ENCODE assay signal across 13 cellular contexts in the genomic region with DNA sequence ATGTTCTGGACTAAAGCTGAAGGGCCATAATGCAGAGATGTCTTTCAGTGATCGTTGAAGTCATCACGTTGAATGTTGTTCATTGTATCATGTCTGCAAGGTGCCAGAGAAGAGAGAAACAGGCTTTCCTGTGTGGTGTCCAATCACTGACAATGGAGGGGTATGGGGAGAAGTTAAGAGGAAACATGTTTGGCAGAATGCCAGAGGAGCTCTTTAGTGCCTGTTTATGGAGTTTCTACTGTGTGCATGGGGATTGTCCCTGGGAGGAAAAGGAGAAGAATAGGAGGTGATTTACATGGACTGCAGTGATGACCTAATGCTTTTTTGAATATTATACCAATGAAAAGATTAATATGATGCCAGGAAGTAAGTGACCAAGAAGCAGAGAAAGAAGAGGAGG. TPM values are rescaled to one million over a fixed set of nuclear protein-coding genes. Genes with fewer than 3 reads are reported as not detected.
A peak's percentile ranks its signal among the peaks of the same experiment; 100 is the strongest.
DNase-seq lines count a peak whose midpoint lies in the region; ATAC-seq and TF ChIP-seq lines count a peak whose summit lies in the region.
"Had no signal": no experiment of that assay in that cellular context is flagged by ENCODE, and none has a peak within 500 bp of the region (broad histone marks: within the 10 kb centered on the region; RNA-seq: fewer than 3 reads in every experiment).

No MANE protein-coding gene starts in this region.

- H4K20me1 ChIP-seq in smooth muscle cell (ENCODE audit: low read depth), result peaks cover 20% of the 10 kb centered on the region

- CTCF ChIA-PET in activated naive CD4-positive, alpha-beta T cell treated with anti-CD3 and anti-CD28 coated beads for 36 hours (lab: Charles Lee), result interaction anchor here (0.6 kb wide), 1 partner anchor 18 kb away, joined by 4 read pairs; no protein-coding TSS in a partner anchor
- CTCF ChIA-PET in naive thymus-derived CD4-positive, alpha-beta T cell (lab: Charles Lee), result no interaction called here

- peak overlapping the region; percentile 2 for H3K27ac Mint-ChIP-seq in activated naive CD4-positive, alpha-beta T cell treated with anti-CD3 and anti-CD28 coated beads, Interleukin-2, amount 50 U/mL, for 24 hours
- no peak overlapping the region for H3K27ac Mint-ChIP-seq in activated naive CD4-positive, alpha-beta T cell treated with anti-CD3 and anti-CD28 coated beads for 36 hours
- H3K27ac Mint-ChIP-seq in T-helper 2 cell treated with Interferon-gamma antibody and Interleukin-4, amounts not matched to agents 5 μg/mL and 100 μg/mL, for 36 hours, result peak overlapping the region; percentile 1
- H3K27ac Mint-ChIP-seq in naive thymus-derived CD4-positive, alpha-beta T cell, result peak overlapping the region in 6 of 9 donors; percentile 10 to 58 (median 36)
- H3K27ac Mint-ChIP-seq in chondrocyte (ENCODE audit: unreplicated experiment), result no peak overlapping the region
- H3K27ac Mint-ChIP-seq: neural progenitor cell had no signal

- H3K4me3 Mint-ChIP-seq in activated naive CD4-positive, alpha-beta T cell treated with anti-CD3 and anti-CD28 coated beads, Interleukin-2, amount 50 U/mL, for 24 hours, result no peak overlapping the region
- no peak overlapping the region for H3K4me3 Mint-ChIP-seq in activated naive CD4-positive, alpha-beta T cell treated with anti-CD3 and anti-CD28 coated beads for 36 hours
- peak overlapping the region; percentile 1 for H3K4me3 Mint-ChIP-seq in T-helper 2 cell treated with Interferon-gamma antibody and Interleukin-4, amounts not matched to agents 5 μg/mL and 100 μg/mL, for 36 hours
- no peak overlapping the region for H3K4me3 Mint-ChIP-seq in naive thymus-derived CD4-positive, alpha-beta T cell
- H3K4me3 Mint-ChIP-seq in chondrocyte (ENCODE audit: unreplicated experiment), result no peak overlapping the region
- H3K4me3 Mint-ChIP-seq: neural progenitor cell had no signal

- H3K9me3 ChIP-seq in naive thymus-derived CD4-positive, alpha-beta T cell (ENCODE audit: control insufficient read depth in 2 of 3, low read length in 3 of 3), result no peaks in the 10 kb centered on the region
- no peaks in the 10 kb centered on the region for H3K9me3 ChIP-seq in smooth muscle cell (replicated peaks; ENCODE audit: low read depth)
- H3K9me3 ChIP-seq: vagina had no signal

- ATAC-seq in naive thymus-derived CD4-positive, alpha-beta T cell, result no peak
- no peak for ATAC-seq in activated CD4-positive, CD25-positive, alpha-beta regulatory T cell treated with anti-CD3 and anti-CD28 coated beads, Interleukin-2, amount 50 U/mL, for 24 hours
- ATAC-seq: foreskin keratinocyte had no signal

- H3K27me3 Mint-ChIP-seq in activated naive CD4-positive, alpha-beta T cell treated with anti-CD3 and anti-CD28 coated beads, Interleukin-2, amount 50 U/mL, for 24 hours, result no peaks in the 10 kb centered on the region
- H3K27me3 Mint-ChIP-seq in activated naive CD4-positive, alpha-beta T cell treated with anti-CD3 and anti-CD28 coated beads for 36 hours (ENCODE audit: low read depth), result no peaks in the 10 kb centered on the region
- no peaks in the 10 kb centered on the region for H3K27me3 Mint-ChIP-seq in T-helper 2 cell treated with Interferon-gamma antibody and Interleukin-4, amounts not matched to agents 5 μg/mL and 100 μg/mL, for 36 hours (ENCODE audit: low read depth)
- no peaks in the 10 kb centered on the region for H3K27me3 Mint-ChIP-seq in naive thymus-derived CD4-positive, alpha-beta T cell
- H3K27me3 Mint-ChIP-seq in chondrocyte (ENCODE audit: low read depth), result no peaks in the 10 kb centered on the region

- TF ChIP-seq CTCF in smooth muscle cell (IDR thresholded peaks at IDR 0.05; ENCODE audit: borderline replicate concordance, insufficient read depth, poor library complexity, severe bottlenecking) (no peak), chondrocyte (IDR thresholded peaks at IDR 0.05) (no peak)

- no peak overlapping the region for H3K9ac ChIP-seq in smooth muscle cell (ENCODE audit: low read depth)
- H3K9ac ChIP-seq: neural progenitor cell had no signal

- intact Hi-C loops in activated naive CD4-positive, alpha-beta T cell treated with anti-CD3 and anti-CD28 coated beads for 36 hours (cut with micrococcal nuclease), result no loop called here
- intact Hi-C loops in naive thymus-derived CD4-positive, alpha-beta T cell (cut with micrococcal nuclease), result loop anchor here in 1 of 2 donors (1.0 kb wide), 1 partner anchor 10 kb away; no protein-coding TSS in a partner anchor

- peaks cover 0 to 2% of the 10 kb centered on the region in 2 donors for H3K4me1 ChIP-seq in naive thymus-derived CD4-positive, alpha-beta T cell (ENCODE audit: control insufficient read depth in 2 of 2, insufficient read depth in 2 of 2, low read length in 2 of 2)
- H3K4me1 ChIP-seq in smooth muscle cell (ENCODE audit: low read depth), result no peaks in the 10 kb centered on the region
- H3K4me1 ChIP-seq: foreskin keratinocyte had no signal

- H3K4me2 ChIP-seq in smooth muscle cell, result no peak overlapping the region
- H3K4me2 ChIP-seq: neural progenitor cell had no signal

- no peak overlapping the region for H2AFZ ChIP-seq in smooth muscle cell (ENCODE audit: low read depth)
- H2AFZ ChIP-seq: neural progenitor cell had no signal

- H3K9me3 Mint-ChIP-seq in activated naive CD4-positive, alpha-beta T cell treated with anti-CD3 and anti-CD28 coated beads, Interleukin-2, amount 50 U/mL, for 24 hours, result no peaks in the 10 kb centered on the region
- peaks cover 2% of the 10 kb centered on the region for H3K9me3 Mint-ChIP-seq in activated naive CD4-positive, alpha-beta T cell treated with anti-CD3 and anti-CD28 coated beads for 36 hours
- H3K9me3 Mint-ChIP-seq in T-helper 2 cell treated with Interferon-gamma antibody and Interleukin-4, amounts not matched to agents 5 μg/mL and 100 μg/mL, for 36 hours, result no peaks in the 10 kb centered on the region
- no peaks in the 10 kb centered on the region for H3K9me3 Mint-ChIP-seq in naive thymus-derived CD4-positive, alpha-beta T cell
- H3K9me3 Mint-ChIP-seq in chondrocyte (ENCODE audit: low read depth), result no peaks in the 10 kb centered on the region
- H3K9me3 Mint-ChIP-seq: neural progenitor cell had no signal

- no peak overlapping the region for H3K4me3 ChIP-seq in naive thymus-derived CD4-positive, alpha-beta T cell (ENCODE audit: low read length)
- no peak overlapping the region for H3K4me3 ChIP-seq in smooth muscle cell
- H3K4me3 ChIP-seq: neural progenitor cell, vagina had no signal

- H3K79me2 ChIP-seq in smooth muscle cell (ENCODE audit: low read depth), result no peaks in the 10 kb centered on the region

- H3K36me3 ChIP-seq in naive thymus-derived CD4-positive, alpha-beta T cell (ENCODE audit: control insufficient read depth in 2 of 3, insufficient read depth in 3 of 3, low read length in 3 of 3), result peaks cover 0 to 8% (median 4%) of the 10 kb centered on the region in 3 experiments
- H3K36me3 ChIP-seq in smooth muscle cell (ENCODE audit: low read depth), result no peaks in the 10 kb centered on the region
- H3K36me3 ChIP-seq: neural progenitor cell had no signal

- peaks cover 25% of the 10 kb centered on the region for H3K4me1 Mint-ChIP-seq in activated naive CD4-positive, alpha-beta T cell treated with anti-CD3 and anti-CD28 coated beads, Interleukin-2, amount 50 U/mL, for 24 hours
- H3K4me1 Mint-ChIP-seq in activated naive CD4-positive, alpha-beta T cell treated with anti-CD3 and anti-CD28 coated beads for 36 hours (ENCODE audit: low read depth), result peaks cover 31% of the 10 kb centered on the region
- H3K4me1 Mint-ChIP-seq in T-helper 2 cell treated with Interferon-gamma antibody and Interleukin-4, amounts not matched to agents 5 μg/mL and 100 μg/mL, for 36 hours (ENCODE audit: low read depth), result peaks cover 31% of the 10 kb centered on the region
- peaks cover 11 to 43% (median 19%) of the 10 kb centered on the region in 7 donors for H3K4me1 Mint-ChIP-seq in naive thymus-derived CD4-positive, alpha-beta T cell
- peaks cover 35% of the 10 kb centered on the region for H3K4me1 Mint-ChIP-seq in chondrocyte (ENCODE audit: low read depth)

- peaks cover 12% of the 10 kb centered on the region for H3K36me3 Mint-ChIP-seq in activated naive CD4-positive, alpha-beta T cell treated with anti-CD3 and anti-CD28 coated beads, Interleukin-2, amount 50 U/mL, for 24 hours
- peaks cover 27% of the 10 kb centered on the region for H3K36me3 Mint-ChIP-seq in activated naive CD4-positive, alpha-beta T cell treated with anti-CD3 and anti-CD28 coated beads for 36 hours (ENCODE audit: low read depth)
- H3K36me3 Mint-ChIP-seq in T-helper 2 cell treated with Interferon-gamma antibody and Interleukin-4, amounts not matched to agents 5 μg/mL and 100 μg/mL, for 36 hours (ENCODE audit: low read depth), result peaks cover 32% of the 10 kb centered on the region
- H3K36me3 Mint-ChIP-seq in naive thymus-derived CD4-positive, alpha-beta T cell, result peaks cover 5 to 36% (median 21%) of the 10 kb centered on the region in 5 donors
- H3K36me3 Mint-ChIP-seq in chondrocyte (ENCODE audit: low read depth), result peaks cover 13% of the 10 kb centered on the region

- no peak for DNase-seq in activated naive CD4-positive, alpha-beta T cell treated with anti-CD3 and anti-CD28 coated beads for 36 hours
- DNase-seq in NCI-H1105 treated with DMSO at 0.1 percent for 48 hours (lab: John Stamatoyannopoulos, UW) (peak; percentile 56), smooth muscle cell (lab: John Stamatoyannopoulos, UW; ENCODE audit: unreplicated experiment) (no peak), chondrocyte (ENCODE audit: low spot score) (no peak)
- no peak for DNase-seq in T-helper 2 cell treated with Interferon-gamma antibody and Interleukin-4, amounts not matched to agents 5 μg/mL and 100 μg/mL, for 36 hours (ENCODE audit: low spot score)
- no peak for DNase-seq in naive thymus-derived CD4-positive, alpha-beta T cell
- DNase-seq: activated gamma-delta T cell treated with Interleukin-2 at 50 U/mL for 16 hours, AML-193, foreskin keratinocyte had no signal

- POLR2A ChIA-PET in naive thymus-derived CD4-positive, alpha-beta T cell (lab: Charles Lee), result no interaction called here

- no peaks in the 10 kb centered on the region for H3K27me3 ChIP-seq in naive thymus-derived CD4-positive, alpha-beta T cell (ENCODE audit: control insufficient read depth in 2 of 2, insufficient read depth in 2 of 2, low read length in 2 of 2)
- H3K27me3 ChIP-seq in smooth muscle cell (ENCODE audit: low read depth), result no peaks in the 10 kb centered on the region
- H3K27me3 ChIP-seq: foreskin keratinocyte, neural progenitor cell, vagina had no signal

- 92% methylated on average over 2 of the region's 2 CpGs for WGBS in smooth muscle cell (ENCODE audit: low lambda C conversion rate)

- H3K27ac ChIP-seq in naive thymus-derived CD4-positive, alpha-beta T cell (ENCODE audit: low read depth, low read length), result no peak overlapping the region
- H3K27ac ChIP-seq in smooth muscle cell (ENCODE audit: low read depth), result no peak overlapping the region
- H3K27ac ChIP-seq: foreskin keratinocyte, neural progenitor cell, vagina had no signal

- H3F3A ChIP-seq in smooth muscle cell (ENCODE audit: low read depth), result no peaks in the 10 kb centered on the region

RNA-seq across cellular contexts. Expression of a gene that starts 11.7 kb away (rescaled TPM):
- not detected for total RNA-seq in activated naive CD4-positive, alpha-beta T cell treated with anti-CD3 and anti-CD28 coated beads for 36 hours
- total RNA-seq in naive thymus-derived CD4-positive, alpha-beta T cell, result not detected
- not detected for polyA plus RNA-seq in naive thymus-derived CD4-positive, alpha-beta T cell
- total RNA-seq in smooth muscle cell, result not detected in 2 replicates
- polyA plus RNA-seq in smooth muscle cell, result not detected in 2 replicates
- not detected in 3 replicates for total RNA-seq in chondrocyte
- total RNA-seq: foreskin keratinocyte, vagina had no signal

RNA-seq across cellular contexts. Expression of a gene that starts 36.8 kb away (rescaled TPM):
- 10 to 100 TPM; 25.5 to 25.8 TPM for total RNA-seq in activated naive CD4-positive, alpha-beta T cell treated with anti-CD3 and anti-CD28 coated beads for 36 hours
- 100 to 1,000 TPM in 4 of 5 experiments, 10 to 100 TPM in 1; 72.2 to 204 (median 160) TPM for total RNA-seq in naive thymus-derived CD4-positive, alpha-beta T cell
- polyA plus RNA-seq in naive thymus-derived CD4-positive, alpha-beta T cell, result 10 to 100 TPM; 29.8 to 31.6 TPM
- total RNA-seq in smooth muscle cell (14.1 and 16.8 TPM in 2 replicates), chondrocyte (19.1 to 20.6 TPM (median 19.5 TPM) in 3 replicates)
- 3.1 and 3.6 TPM in 2 replicates for polyA plus RNA-seq in smooth muscle cell

RNA-seq across cellular contexts. Expression of a gene that starts 36.9 kb away (rescaled TPM):
- 10 to 100 TPM; 72.8 to 77.0 TPM for total RNA-seq in activated naive CD4-positive, alpha-beta T cell treated with anti-CD3 and anti-CD28 coated beads for 36 hours
- total RNA-seq in naive thymus-derived CD4-positive, alpha-beta T cell, result 10 to 100 TPM; 24.6 to 86.2 (median 38.7) TPM
- polyA plus RNA-seq in naive thymus-derived CD4-positive, alpha-beta T cell, result 100 to 1,000 TPM in 1 of 2 donors, 10 to 100 TPM in 1; 60.0 to 113 TPM
- total RNA-seq in smooth muscle cell (41.3 and 57.3 TPM in 2 replicates), chondrocyte (43.0 to 55.7 TPM (median 48.9 TPM) in 3 replicates)
- 57.5 and 59.9 TPM in 2 replicates for polyA plus RNA-seq in smooth muscle cell

Comparison
In these comparisons a context has a peak if more than half of its experiments do, and no peak if none do; other contexts are left out.
1. H3K27ac Mint-ChIP-seq: peak in activated naive CD4-positive, alpha-beta T cell treated with anti-CD3 and anti-CD28 coated beads, Interleukin-2, amount 50 U/mL, for 24 hours (single experiment), T-helper 2 cell treated with Interferon-gamma antibody and Interleukin-4, amounts not matched to agents 5 μg/mL and 100 μg/mL, for 36 hours (single experiment) and naive thymus-derived CD4-positive, alpha-beta T cell (6 of 9); none in activated naive CD4-positive, alpha-beta T cell treated with anti-CD3 and anti-CD28 coated beads for 36 hours (single experiment) and chondrocyte (single experiment).